Comparison of ENCODE assay signal across 27 cellular contexts in genomic region chr2:61090386-61090921, GRCh38. TPM values are rescaled to one million over a fixed set of nuclear protein-coding genes. Genes with fewer than 3 reads are reported as not detected.
DNase-seq lines count a peak whose midpoint lies in the region; ATAC-seq, FAIRE-seq and TF ChIP-seq lines count a peak whose summit lies in the region.
"Had no signal": no experiment of that assay in that cellular context is flagged by ENCODE, and none has a peak within 500 bp of the region (broad histone marks: within the 10 kb centered on the region; RNA-seq: fewer than 3 reads in every experiment).

No MANE protein-coding gene starts in this region.

- H3K27ac ChIP-seq in IMR-90 (ENCODE audit: insufficient read depth, low read length): no peak overlapping the region
- no peak overlapping the region for H3K27ac ChIP-seq in mesendoderm (ENCODE audit: low read depth, low read length)
- H3K27ac ChIP-seq: breast epithelium, C4-2B, esophagus squamous epithelium, neutrophil, psoas muscle, upper lobe of left lung had no signal

- H3K79me1 ChIP-seq in IMR-90 (ENCODE audit: low read depth in 1 of 2, low read length in 2 of 2) (no peaks in the 10 kb centered on the region), mesendoderm (ENCODE audit: low read length) (no peaks in the 10 kb centered on the region)

- no peak overlapping the region for H3K18ac ChIP-seq in IMR-90 (ENCODE audit: low read depth, low read length)
- H3K18ac ChIP-seq in mesendoderm (ENCODE audit: low read length): no peak overlapping the region

- H3K4me3 ChIP-seq in AG10803 (ENCODE audit: low read length) (no peak overlapping the region), IMR-90 (ENCODE audit: insufficient read depth, low read depth, low read length) (no peak overlapping the region), choroid plexus epithelial cell (ENCODE audit: low read depth, low read length) (no peak overlapping the region), mesendoderm (ENCODE audit: low read length) (no peak overlapping the region)
- H3K4me3 ChIP-seq: breast epithelium, esophagus squamous epithelium, psoas muscle, upper lobe of left lung had no signal

- TF ChIP-seq CTCF in AG10803 (conservative IDR thresholded peaks at IDR 0.05; ENCODE audit: low read length): no peak
- TF ChIP-seq CTCF in IMR-90 (conservative IDR thresholded peaks at IDR 0.05; ENCODE audit: low read depth, low read length): no peak
- TF ChIP-seq CTCF in choroid plexus epithelial cell (conservative IDR thresholded peaks at IDR 0.05; ENCODE audit: low read depth, low read length): no peak
- no peak for TF ChIP-seq CTCF in chondrocyte (IDR thresholded peaks at IDR 0.05)

- H3K14ac ChIP-seq in IMR-90 (replicated peaks; ENCODE audit: low read depth, low read length): no peak overlapping the region

- no peaks in the 10 kb centered on the region for H3K27me3 Mint-ChIP-seq in chondrocyte (ENCODE audit: low read depth)
- H3K27me3 Mint-ChIP-seq: activated naive CD8-positive, alpha-beta T cell treated with anti-CD3 and anti-CD28 coated beads, Interleukin-2, amount 50 U/mL, for 24 hours; T-helper 17 cell had no signal

- no peak overlapping the region for H3K23ac ChIP-seq in IMR-90 (ENCODE audit: low read depth, low read length)
- H3K23ac ChIP-seq in mesendoderm (ENCODE audit: low read length): no peak overlapping the region

- H3K9me1 ChIP-seq in IMR-90 (ENCODE audit: insufficient read depth, low read length): no peaks in the 10 kb centered on the region

- TF ChIP-seq RAD21 in IMR-90 (IDR thresholded peaks at IDR 0.05; ENCODE audit: low read length): no peak

- H3K36me3 Mint-ChIP-seq in chondrocyte (ENCODE audit: low read depth): peaks cover 14% of the 10 kb centered on the region

- POLR2A ChIA-PET in IMR-90 (lab: Charles Lee; ENCODE audit: unreplicated experiment): no interaction called here

- H3K36me3 ChIP-seq in IMR-90 (ENCODE audit: control insufficient read depth, insufficient read depth, low read length) (peaks cover 13% of the 10 kb centered on the region), mesendoderm (ENCODE audit: control insufficient read depth, insufficient read depth, low read length) (peaks cover 3% of the 10 kb centered on the region)

- dilution Hi-C loops in IMR-90 (cut with HindIII; ENCODE audit: low sequenced_read_pairs, unreplicated experiment): no loop called here

- FAIRE-seq in H54 (lab: Jason Lieb, UNC): no peak

- H3K9me3 ChIP-seq in IMR-90 (ENCODE audit: control insufficient read depth, insufficient read depth, low read length): no peaks in the 10 kb centered on the region
- H3K9me3 ChIP-seq: breast epithelium, esophagus squamous epithelium, neutrophil, psoas muscle, upper lobe of left lung had no signal

- H2AK9ac ChIP-seq in IMR-90 (replicated peaks; ENCODE audit: low read depth, low read length, poor library complexity): no peak overlapping the region

- H3K27me3 ChIP-seq in IMR-90 (ENCODE audit: control insufficient read depth, insufficient read depth, low read length) (no peaks in the 10 kb centered on the region), mesendoderm (ENCODE audit: insufficient read depth, low read length, poor library complexity) (no peaks in the 10 kb centered on the region)
- H3K27me3 ChIP-seq: breast epithelium, esophagus squamous epithelium, neutrophil, upper lobe of left lung had no signal

- H3K4me1 ChIP-seq in IMR-90 (ENCODE audit: control insufficient read depth, insufficient read depth, low read length) (no peaks in the 10 kb centered on the region), mesendoderm (ENCODE audit: control insufficient read depth, low read depth, low read length) (no peaks in the 10 kb centered on the region)
- H3K4me1 ChIP-seq: breast epithelium, esophagus squamous epithelium, psoas muscle, upper lobe of left lung had no signal

- H2BK5ac ChIP-seq in IMR-90 (ENCODE audit: low read depth, low read length, poor library complexity, severe bottlenecking) (no peak overlapping the region), mesendoderm (ENCODE audit: low read length) (no peak overlapping the region)

- TF ChIP-seq POLR2A in IMR-90 (IDR thresholded peaks at IDR 0.05; ENCODE audit: low read depth, low read length) (no peak), H54 (IDR thresholded peaks at IDR 0.05; ENCODE audit: low read depth, low read length) (no peak)

- WGBS in IMR-90 (ENCODE audit: extremely low coverage in 2 of 2, insufficient read length in 1 of 2), 2 experiments: no CpG with 5 or more reads among the region's 5 CpGs
- no CpG with 5 or more reads among the region's 5 CpGs for WGBS in mesendoderm (ENCODE audit: extremely low coverage, insufficient coverage, low lambda C conversion rate)

- BruUV-seq in IMR-90 (replicated peaks; lab: Mats Ljungman, UMichigan): no TSS peak

- H3K27ac Mint-ChIP-seq in chondrocyte (ENCODE audit: unreplicated experiment): no peak overlapping the region
- H3K27ac Mint-ChIP-seq: activated naive CD8-positive, alpha-beta T cell treated with anti-CD3 and anti-CD28 coated beads, Interleukin-2, amount 50 U/mL, for 24 hours; T-helper 17 cell had no signal

- H2BK20ac ChIP-seq in IMR-90 (ENCODE audit: low read depth, low read length): no peak overlapping the region

- peak; percentile 53 for DNase-seq in AG10803 (ENCODE audit: low read depth)
- peak; percentile 35 for DNase-seq in IMR-90
- DNase-seq in choroid plexus epithelial cell (ENCODE audit: low read depth): peak; percentile 75
- DNase-seq in mesendoderm: peak; percentile 20
- DNase-seq in H54 (ENCODE audit: insufficient read length, low spot score): no peak
- no peak for DNase-seq in chondrocyte (ENCODE audit: low spot score)
- no peak for DNase-seq in activated CD4-positive, alpha-beta T cell treated with anti-CD3 and anti-CD28 coated beads for 1 hour
- DNase-seq in stimulated activated CD4-positive, alpha-beta T cell treated with anti-CD3 and anti-CD28 coated beads, Interleukin-4, amount 100 ng/mL, for 4 hours: no peak
- DNase-seq: ACHN; activated CD4-positive, alpha-beta T cell treated with anti-CD3 and anti-CD28 coated beads for 4 hours; activated CD8-positive, alpha-beta memory T cell treated with anti-CD3 and anti-CD28 coated beads for 24 hours; activated gamma-delta T cell treated with Interleukin-2 at 50 U/mL for 16 hours; activated naive CD8-positive, alpha-beta T cell treated with anti-CD3 and anti-CD28 coated beads, Interleukin-2, amount 50 U/mL, for 24 hours; activated T-cell treated with anti-CD3 and anti-CD28 coated beads, Interleukin-2, amount 50 U/mL, for 1 hour; cortex of kidney; esophagus squamous epithelium; kidney glomerular epithelial cell; mammary epithelial cell; NCI-H187 treated with DMSO at 0.1 percent for 48 hours; NCI-H2227 treated with DMSO at 0.1 percent for 48 hours; NCI-H748 treated with DMSO at 0.1 percent for 48 hours; psoas muscle; T-helper 17 cell; upper lobe of left lung had no signal

- H2BK15ac ChIP-seq in IMR-90 (ENCODE audit: low read depth, low read length) (no peak overlapping the region), mesendoderm (replicated peaks; ENCODE audit: low read depth) (no peak overlapping the region)

- no peak overlapping the region for H3K56ac ChIP-seq in IMR-90 (ENCODE audit: extremely low read depth, insufficient read depth, low read length)
- H3K56ac ChIP-seq in mesendoderm (ENCODE audit: low read length): no peak overlapping the region

- H3K4me3 Mint-ChIP-seq in chondrocyte (ENCODE audit: unreplicated experiment): no peak overlapping the region
- H3K4me3 Mint-ChIP-seq: activated naive CD8-positive, alpha-beta T cell treated with anti-CD3 and anti-CD28 coated beads, Interleukin-2, amount 50 U/mL, for 24 hours; T-helper 17 cell had no signal

- intact Hi-C loops in IMR-90 (cut with micrococcal nuclease): no loop called here

- H3K4me2 ChIP-seq in IMR-90 (ENCODE audit: low read depth, low read length): no peak overlapping the region
- H3K4me2 ChIP-seq in mesendoderm (ENCODE audit: low read length): no peak overlapping the region

- H4K20me1 ChIP-seq in IMR-90 (ENCODE audit: insufficient read depth, low read length): no peaks in the 10 kb centered on the region

- H2AK5ac ChIP-seq in IMR-90 (ENCODE audit: low read depth, low read length) (no peak overlapping the region), mesendoderm (ENCODE audit: low read length) (no peak overlapping the region)

- no peak overlapping the region for H4K91ac ChIP-seq in IMR-90 (ENCODE audit: insufficient read depth, low read depth, low read length)

- H3K9me3 Mint-ChIP-seq in chondrocyte (ENCODE audit: low read depth): no peaks in the 10 kb centered on the region
- H3K9me3 Mint-ChIP-seq: activated naive CD8-positive, alpha-beta T cell treated with anti-CD3 and anti-CD28 coated beads, Interleukin-2, amount 50 U/mL, for 24 hours had no signal

- H4K5ac ChIP-seq in IMR-90 (ENCODE audit: low read depth, low read length) (no peak overlapping the region), mesendoderm (ENCODE audit: low read length) (no peak overlapping the region)

- H3K9ac ChIP-seq in IMR-90 (ENCODE audit: low read depth, low read length): no peak overlapping the region
- no peak overlapping the region for H3K9ac ChIP-seq in mesendoderm (ENCODE audit: low read length)

- H3K79me2 ChIP-seq in mesendoderm (ENCODE audit: control insufficient read depth, insufficient read depth, low read length): no peaks in the 10 kb centered on the region

- H2BK120ac ChIP-seq in IMR-90 (ENCODE audit: low read depth, low read length): no peak overlapping the region
- H2BK120ac ChIP-seq in mesendoderm (ENCODE audit: low read depth, low read length): no peak overlapping the region

- CTCF ChIA-PET in IMR-90 (lab: Yijun Ruan, JAX): interaction anchor here (0.6 kb wide), 1 partner anchor 37 kb away, joined by 8 read pairs; no protein-coding TSS in a partner anchor

- no peaks in the 10 kb centered on the region for H3K4me1 Mint-ChIP-seq in chondrocyte (ENCODE audit: low read depth)
- H3K4me1 Mint-ChIP-seq: activated naive CD8-positive, alpha-beta T cell treated with anti-CD3 and anti-CD28 coated beads, Interleukin-2, amount 50 U/mL, for 24 hours; T-helper 17 cell had no signal

- ATAC-seq in IMR-90 (ENCODE audit: low read depth): peak; percentile 76
- ATAC-seq: activated naive CD8-positive, alpha-beta T cell treated with anti-CD3 and anti-CD28 coated beads, Interleukin-2, amount 50 U/mL, for 24 hours; psoas muscle; T-helper 17 cell had no signal

- H4K8ac ChIP-seq in IMR-90 (ENCODE audit: low read depth in 2 of 2, low read length in 2 of 2) (no peak overlapping the region), mesendoderm (ENCODE audit: low read depth, low read length) (no peak overlapping the region)

- no peak overlapping the region for H2AFZ ChIP-seq in IMR-90 (replicated peaks; ENCODE audit: low read length, poor library complexity)

- H3K4ac ChIP-seq in IMR-90 (ENCODE audit: low read depth, low read length): no peak overlapping the region
- no peak overlapping the region for H3K4ac ChIP-seq in mesendoderm (ENCODE audit: low read depth, low read length)

- in situ Hi-C loops in IMR-90 (cut with MboI; ENCODE audit: low sequenced_read_pairs): no loop called here

RNA-seq across cellular contexts. Expression of gene SANBR, which starts 24.8 kb away (rescaled TPM):
- total RNA-seq in IMR-90 (2012; rRNA removed) (3.8 and 5.8 TPM in 2 replicates), chondrocyte (11.8 to 16.9 TPM (median 12.1 TPM) in 3 replicates)
- 2.7 and 3.3 TPM in 2 replicates for polyA plus RNA-seq in IMR-90 (2012; rRNA removed)
- polyA plus RNA-seq in IMR-90 (2012; cell fraction: cytosol; rRNA removed): 0.57 and 1.3 TPM in 2 replicates
- 0.95 and 4.2 TPM in 2 replicates for polyA plus RNA-seq in IMR-90 (2012; cell fraction: nucleus; rRNA removed; ENCODE audit: low replicate concordance)
- polyA plus RNA-seq in mesendoderm (2013, experiment 1 of 2): 9.1 TPM
- 9.8 TPM for polyA plus RNA-seq in mesendoderm (2013, experiment 2 of 2)

Comparison
In these comparisons a context has a peak if more than half of its experiments do, and no peak if none do; other contexts are left out.
1. DNase-seq: peak in AG10803 (single experiment), IMR-90 (single experiment), choroid plexus epithelial cell (single experiment) and mesendoderm (single experiment); none in H54 (single experiment), chondrocyte (single experiment), activated CD4-positive, alpha-beta T cell treated with anti-CD3 and anti-CD28 coated beads for 1 hour (single experiment) and stimulated activated CD4-positive, alpha-beta T cell treated with anti-CD3 and anti-CD28 coated beads, Interleukin-4, amount 100 ng/mL, for 4 hours (0 of 2).